8 cellular contexts compared by ENCODE assay signal in the genomic region with DNA sequence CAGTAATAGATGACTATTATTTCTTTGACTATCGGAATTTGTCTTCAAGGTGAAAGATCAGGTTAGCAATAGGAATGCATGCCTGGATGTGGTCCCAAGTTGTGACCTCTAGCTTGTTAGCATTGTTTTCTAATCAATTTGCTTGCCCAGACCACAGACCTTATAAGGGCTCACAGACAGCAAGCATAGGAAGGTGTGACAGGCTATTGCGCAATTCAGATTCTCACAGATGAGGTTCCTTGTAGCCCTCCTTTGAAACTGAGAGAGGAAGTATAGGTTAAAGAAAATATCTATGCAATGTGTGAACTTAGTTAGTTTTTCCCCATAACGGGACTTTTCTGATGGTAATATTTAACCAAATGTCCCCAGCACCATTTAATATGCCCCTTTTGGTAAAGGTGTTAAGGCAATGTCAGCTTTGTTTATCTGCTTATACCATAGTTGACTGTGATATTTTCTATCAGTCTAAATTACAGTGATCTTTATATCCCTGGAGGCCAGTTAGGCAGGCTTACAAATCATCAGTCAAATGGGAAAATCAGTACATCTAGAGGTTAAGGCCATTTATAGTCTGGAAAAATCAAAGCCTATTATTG.
DNase-seq lines count a peak whose midpoint lies in the region; ATAC-seq and TF ChIP-seq lines count a peak whose summit lies in the region.

No MANE protein-coding gene starts in this region.

- H3K9me3 Mint-ChIP-seq in MCF 10A (ENCODE audit: unreplicated experiment) (no peaks in the 10 kb centered on the region), chondrocyte (ENCODE audit: low read depth) (no peaks in the 10 kb centered on the region)
- H3K9me3 Mint-ChIP-seq in stimulated activated naive CD8-positive, alpha-beta T cell treated with anti-CD3 and anti-CD28 coated beads, Interleukin-15, amount 100 ng/mL, for 72 hours: no peaks in the 10 kb centered on the region

- H3K27me3 Mint-ChIP-seq in MCF 10A (ENCODE audit: insufficient read depth, unreplicated experiment): no peaks in the 10 kb centered on the region
- H3K27me3 Mint-ChIP-seq in stimulated activated naive CD8-positive, alpha-beta T cell treated with anti-CD3 and anti-CD28 coated beads, Interleukin-15, amount 100 ng/mL, for 72 hours: peaks cover 10% of the 10 kb centered on the region
- no peaks in the 10 kb centered on the region for H3K27me3 Mint-ChIP-seq in chondrocyte (ENCODE audit: low read depth)

- BruUV-seq in MCF 10A (replicated peaks; lab: Mats Ljungman, UMichigan) (no TSS peak), mammary epithelial cell (replicated peaks; lab: Mats Ljungman, UMichigan) (no TSS peak)

- intact Hi-C loops in MCF 10A (cut with micrococcal nuclease) (no loop called here), mammary epithelial cell (cut with micrococcal nuclease) (no loop called here), spleen (cut with DNase I; ENCODE audit: low total_unique reads) (no loop called here)

- H3K9ac ChIP-seq in mammary epithelial cell (ENCODE audit: insufficient read depth, low read length): no peak overlapping the region

- H3K27ac Mint-ChIP-seq in MCF 10A (ENCODE audit: low read depth, unreplicated experiment): no peak overlapping the region
- H3K27ac Mint-ChIP-seq in stimulated activated naive CD8-positive, alpha-beta T cell treated with anti-CD3 and anti-CD28 coated beads, Interleukin-15, amount 100 ng/mL, for 72 hours: peak overlapping the region in 1 of 2 donors; percentile 36
- H3K27ac Mint-ChIP-seq in chondrocyte (ENCODE audit: unreplicated experiment): no peak overlapping the region

- H3K4me3 ChIP-seq in mammary epithelial cell (replicated peaks in 1 of 3; ENCODE audit: insufficient read depth in 1 of 3, low read depth in 2 of 3, low read length in 3 of 3) (no peak overlapping the region), spleen (no peak overlapping the region)

- H3K4me2 ChIP-seq in mammary epithelial cell (ENCODE audit: insufficient read depth, low read depth, low read length): no peak overlapping the region

- H3K27ac ChIP-seq in mammary epithelial cell (ENCODE audit: insufficient read depth, low read depth, low read length) (no peak overlapping the region), spleen (no peak overlapping the region)

- WGBS in mammary epithelial cell (ENCODE audit: low coverage, missing lambda C conversion rate): 100% methylated on average over 3 of the region's 3 CpGs
- 57 to 78% (median 75%) methylated on average over 3 of the region's 3 CpGs for WGBS in spleen, 5 donors

- DNase-seq in MCF 10A (ENCODE audit: unreplicated experiment) (peak; percentile 29), mammary epithelial cell (no peak), SKM-1 (lab: John Stamatoyannopoulos, UW; ENCODE audit: unreplicated experiment) (peak; percentile 78), NCI-H748 (lab: John Stamatoyannopoulos, UW; ENCODE audit: unreplicated experiment) (no peak), chondrocyte (ENCODE audit: low spot score) (no peak), spleen (no peak)
- DNase-seq in stimulated activated naive CD8-positive, alpha-beta T cell treated with anti-CD3 and anti-CD28 coated beads, Interleukin-15, amount 100 ng/mL, for 72 hours: peak in 1 of 2 donors; percentile 18

- POLR2A ChIA-PET in MCF 10A (lab: Yijun Ruan, JAX): interaction anchor here (0.6 to 1.3 kb wide), 3 partner anchors 9 to 39 kb away, joined by 3 to 4 read pairs (median 4); no protein-coding TSS in a partner anchor

- no peaks in the 10 kb centered on the region for H3K4me1 Mint-ChIP-seq in MCF 10A (ENCODE audit: insufficient read depth, unreplicated experiment)
- H3K4me1 Mint-ChIP-seq in stimulated activated naive CD8-positive, alpha-beta T cell treated with anti-CD3 and anti-CD28 coated beads, Interleukin-15, amount 100 ng/mL, for 72 hours: peaks cover 7% of the 10 kb centered on the region
- H3K4me1 Mint-ChIP-seq in chondrocyte (ENCODE audit: low read depth): no peaks in the 10 kb centered on the region

- peaks cover 10% of the 10 kb centered on the region for H3K4me1 ChIP-seq in mammary epithelial cell (ENCODE audit: insufficient read depth, low read length)
- H3K4me1 ChIP-seq in spleen: peaks cover 0 to 17% (median 3%) of the 10 kb centered on the region in 6 donors

- ATAC-seq in HG03095 (IDR thresholded peaks at IDR 0.05; ENCODE audit: unreplicated experiment): peak; percentile 97
- peak; percentile 98 for ATAC-seq in stimulated activated naive CD8-positive, alpha-beta T cell treated with anti-CD3 and anti-CD28 coated beads, Interleukin-15, amount 100 ng/mL, for 72 hours

- H2AFZ ChIP-seq in mammary epithelial cell (ENCODE audit: low read depth, low read length): no peak overlapping the region

- dilution Hi-C loops in mammary epithelial cell (cut with HindIII; ENCODE audit: low sequenced_read_pairs): no loop called here

- no peak overlapping the region for H3K4me3 Mint-ChIP-seq in MCF 10A (ENCODE audit: unreplicated experiment)
- H3K4me3 Mint-ChIP-seq in stimulated activated naive CD8-positive, alpha-beta T cell treated with anti-CD3 and anti-CD28 coated beads, Interleukin-15, amount 100 ng/mL, for 72 hours: no peak overlapping the region
- no peak overlapping the region for H3K4me3 Mint-ChIP-seq in chondrocyte (ENCODE audit: unreplicated experiment)

- CTCF ChIA-PET in MCF 10A (lab: Yijun Ruan, JAX) (interaction anchor here (0.6 to 0.7 kb wide), 2 partner anchors 20 to 1346 kb away, joined by 3 read pairs; no protein-coding TSS in a partner anchor), mammary epithelial cell (lab: Charles Lee; ENCODE audit: low non-redundant PET) (no interaction called here)

- H3K79me2 ChIP-seq in mammary epithelial cell (ENCODE audit: insufficient read depth, low read length): no peaks in the 10 kb centered on the region

- TF ChIP-seq CTCF in MCF 10A (IDR thresholded peaks at IDR 0.05; ENCODE audit: unreplicated experiment): no peak
- TF ChIP-seq CTCF in mammary epithelial cell (conservative IDR thresholded peaks at IDR 0.05 in 1 of 2, IDR thresholded peaks at IDR 0.05 in 1 of 2; ENCODE audit: extremely low read depth in 1 of 2, insufficient read depth in 1 of 2, low read depth in 1 of 2, low read length in 2 of 2): no peak
- no peak for TF ChIP-seq CTCF in chondrocyte (IDR thresholded peaks at IDR 0.05)
- TF ChIP-seq CTCF in spleen (IDR thresholded peaks at IDR 0.05 in 8 of 11, conservative IDR thresholded peaks at IDR 0.05 in 3 of 11): no peak

- H3K27me3 ChIP-seq in mammary epithelial cell (ENCODE audit: insufficient read depth, low read length): no peaks in the 10 kb centered on the region
- no peaks in the 10 kb centered on the region for H3K27me3 ChIP-seq in spleen (replicated peaks in 1 of 7)

- TF ChIP-seq POLR2A in spleen (IDR thresholded peaks at IDR 0.05): no peak

- H3K36me3 ChIP-seq in mammary epithelial cell (ENCODE audit: insufficient read depth, low read length) (no peaks in the 10 kb centered on the region), spleen (no peaks in the 10 kb centered on the region)

- H3K36me3 Mint-ChIP-seq in MCF 10A (ENCODE audit: insufficient read depth, unreplicated experiment): no peaks in the 10 kb centered on the region
- H3K36me3 Mint-ChIP-seq in chondrocyte (ENCODE audit: low read depth): no peaks in the 10 kb centered on the region

- in situ Hi-C loops in mammary epithelial cell (cut with MboI; ENCODE audit: low sequenced_read_pairs in 2 of 2): no loop called here

- H3K9me3 ChIP-seq in mammary epithelial cell (replicated peaks; ENCODE audit: insufficient read depth, low read length) (no peaks in the 10 kb centered on the region), spleen (no peaks in the 10 kb centered on the region)

- H4K20me1 ChIP-seq in mammary epithelial cell (ENCODE audit: insufficient read depth, low read length): no peaks in the 10 kb centered on the region

Comparison
In these comparisons a context has a peak if more than half of its experiments do, and no peak if none do; other contexts are left out.
1. DNase-seq: peak in MCF 10A (single experiment) and SKM-1 (single experiment); none in mammary epithelial cell (single experiment), NCI-H748 (single experiment), chondrocyte (single experiment) and spleen (single experiment).